ENCODE assay signal across 8 cellular contexts in the genomic region with DNA sequence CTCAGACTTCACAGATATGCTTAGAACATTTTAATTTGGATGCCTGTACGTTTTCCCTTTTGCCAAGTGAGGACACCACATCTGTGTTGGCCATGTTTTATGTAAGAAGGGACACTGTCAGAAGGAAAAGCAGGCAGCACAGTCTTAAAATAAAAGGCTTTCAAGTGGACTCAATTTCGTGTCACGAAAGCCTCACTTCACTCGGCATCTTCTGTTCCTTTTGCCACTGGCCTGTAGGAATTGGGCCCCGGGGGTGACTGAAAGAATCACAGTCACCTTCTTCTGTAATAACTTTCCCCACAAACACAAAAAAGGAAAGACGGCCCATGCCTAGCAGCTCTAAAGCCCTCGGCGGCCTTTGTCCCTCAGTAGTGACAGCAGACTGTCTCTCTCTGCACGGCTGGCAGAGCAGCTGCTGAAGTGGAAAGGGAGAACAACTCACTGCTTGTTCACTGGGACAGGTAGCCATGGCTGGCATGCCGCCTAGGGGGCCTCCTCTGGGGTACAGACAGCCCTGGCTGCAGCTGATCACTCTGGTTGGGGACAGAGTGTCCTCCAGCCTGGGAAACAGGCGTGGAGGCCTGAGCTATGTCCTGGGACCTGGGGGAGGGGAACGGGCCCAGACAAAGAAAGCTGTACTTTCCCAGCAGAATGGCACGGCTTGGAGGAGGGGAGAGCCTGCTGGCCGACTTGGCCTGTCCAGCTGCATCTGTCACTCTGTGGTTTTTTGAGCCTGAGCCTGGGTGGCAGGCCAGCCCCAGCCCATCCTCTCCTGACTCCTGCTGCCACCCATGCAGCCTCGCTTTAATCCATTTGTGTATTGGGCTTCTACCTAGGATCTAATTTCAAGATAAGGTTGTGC. TPM values are rescaled to one million over a fixed set of nuclear protein-coding genes. Genes with fewer than 3 reads are reported as not detected.
DNase-seq lines count a peak whose midpoint lies in the region; ATAC-seq, FAIRE-seq and TF ChIP-seq lines count a peak whose summit lies in the region.

No MANE protein-coding gene starts in this region.

- peak overlapping the region; percentile 96 for H3K27ac ChIP-seq in right cardiac atrium (ENCODE audit: low read length)

- peaks cover 52% of the 10 kb centered on the region for H3K4me1 ChIP-seq in right cardiac atrium (ENCODE audit: control insufficient read depth, insufficient read depth, low read length)

- peak; percentile 47 to 74 for ATAC-seq in right cardiac atrium
- no peak for ATAC-seq in GM21447 (IDR thresholded peaks at IDR 0.05; ENCODE audit: unreplicated experiment)

- peak overlapping the region; percentile 15 for H3K4me3 ChIP-seq in GM12865 (ENCODE audit: low read depth, low read length)
- peak overlapping the region; percentile 4 for H3K4me3 ChIP-seq in right cardiac atrium (ENCODE audit: low read length)
- H3K4me3 ChIP-seq in retinal pigment epithelial cell (ENCODE audit: low read length), result no peak overlapping the region

- TF ChIP-seq CTCF in GM12865 (IDR thresholded peaks at IDR 0.05; ENCODE audit: insufficient read depth, low read depth, low read length, missing control alignments) (no peak), retinal pigment epithelial cell (conservative IDR thresholded peaks at IDR 0.05; ENCODE audit: low read depth, low read length) (no peak)

- H3K9me3 ChIP-seq in right cardiac atrium (ENCODE audit: control insufficient read depth, low read length), result no peaks in the 10 kb centered on the region

- peak; percentile 81 for FAIRE-seq in RCC 7860 (lab: Jason Lieb, UNC)

- 36% methylated on average over 15 of the region's 15 CpGs for WGBS in right cardiac atrium

- intact Hi-C loops in right cardiac atrium (cut with DNase I), result no loop called here

- DNase-seq in GM12865 (ENCODE audit: low read depth), result peak; percentile 54
- DNase-seq in RCC 7860 (ENCODE audit: low spot score), result peak; percentile 86
- peak; percentile 81 to 95 (median 92) for DNase-seq in right cardiac atrium
- peak; percentile 42 for DNase-seq in retinal pigment epithelial cell (ENCODE audit: low read depth)
- no peak for DNase-seq in AML-193 (lab: John Stamatoyannopoulos, UW)
- DNase-seq in NCI-H526 treated with DMSO at 0.1 percent for 48 hours (lab: John Stamatoyannopoulos, UW), result no peak
- DNase-seq in SIG-M5 treated with dmso at 0.1 percent for 504 hours (lab: John Stamatoyannopoulos, UW; ENCODE audit: unreplicated experiment), result no peak

- H3K27me3 ChIP-seq in right cardiac atrium (ENCODE audit: control insufficient read depth, insufficient read depth), result no peaks in the 10 kb centered on the region

RNA-seq across cellular contexts. Expression of a gene that starts 4.4 kb away (rescaled TPM):
- 10 to 100 TPM; 57.9 to 92.1 (median 76.3) TPM for total RNA-seq in right cardiac atrium
- polyA plus RNA-seq in right cardiac atrium, result 45.4 TPM

RNA-seq across cellular contexts. Expression of a gene that starts 14.6 kb away (rescaled TPM):
- total RNA-seq in right cardiac atrium, result 10 to 100 TPM; 18.8 to 43.8 (median 23.8) TPM
- 32.5 TPM for polyA plus RNA-seq in right cardiac atrium

RNA-seq across cellular contexts. Expression of a gene that starts 36.7 kb away (rescaled TPM):
- total RNA-seq in right cardiac atrium, result 10 to 100 TPM; 15.4 to 20.7 (median 19.2) TPM
- 14.8 TPM for polyA plus RNA-seq in right cardiac atrium

RNA-seq across cellular contexts. Expression of a gene that starts 52.9 kb away (rescaled TPM):
- total RNA-seq in right cardiac atrium, result under 1 TPM in 3 of 4 donors, not detected in 1; 0.23 to 0.71 (median 0.29) TPM
- 0.14 TPM for polyA plus RNA-seq in right cardiac atrium

Comparison
In these comparisons a context has a peak if more than half of its experiments do, and no peak if none do; other contexts are left out.
1. DNase-seq: peak in GM12865 (single experiment), RCC 7860 (single experiment), right cardiac atrium (3 of 3) and retinal pigment epithelial cell (single experiment); none in AML-193 (0 of 2), NCI-H526 treated with DMSO at 0.1 percent for 48 hours (single experiment) and SIG-M5 treated with dmso at 0.1 percent for 504 hours (single experiment).